Comparison of ENCODE assay signal across 13 cellular contexts in the genomic region with DNA sequence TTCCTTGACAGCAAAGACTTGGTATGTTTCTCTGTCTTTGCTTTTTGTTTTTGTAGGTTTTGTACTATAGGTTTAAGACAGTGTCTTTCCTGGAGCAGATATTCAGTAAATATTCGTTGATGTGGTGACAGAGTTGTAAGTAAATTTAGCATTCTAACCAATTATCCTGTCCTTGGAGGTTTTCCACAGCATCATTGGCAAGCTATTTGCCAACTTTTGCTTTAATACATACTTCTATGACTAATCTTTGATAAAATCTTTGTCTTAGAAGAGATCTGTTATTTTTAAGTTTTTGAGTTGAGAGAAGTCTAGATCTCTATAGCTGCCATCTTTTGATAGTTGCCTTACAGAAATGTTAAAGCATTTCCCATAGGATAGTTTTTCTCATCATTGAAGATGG. TPM values are rescaled to one million over a fixed set of nuclear protein-coding genes. Genes with fewer than 3 reads are reported as not detected.
DNase-seq lines count a peak whose midpoint lies in the region; ATAC-seq and TF ChIP-seq lines count a peak whose summit lies in the region.
"Had no signal": no experiment of that assay in that cellular context is flagged by ENCODE, and none has a peak within 500 bp of the region (broad histone marks: within the 10 kb centered on the region; RNA-seq: fewer than 3 reads in every experiment).

No MANE protein-coding gene starts in this region.

- H3K9ac ChIP-seq in mammary epithelial cell (ENCODE audit: insufficient read depth, low read length) (no peak overlapping the region), neural cell (ENCODE audit: low read length) (no peak overlapping the region)

- no peaks in the 10 kb centered on the region for H3K9me3 ChIP-seq in mammary epithelial cell (replicated peaks; ENCODE audit: insufficient read depth, low read length)
- no peaks in the 10 kb centered on the region for H3K9me3 ChIP-seq in neural cell (ENCODE audit: low read length)

- H3K9me3 Mint-ChIP-seq in IgD-negative memory B cell: no peaks in the 10 kb centered on the region
- H3K9me3 Mint-ChIP-seq: activated T-cell treated with anti-CD3 and anti-CD28 coated beads, Interleukin-2, amount 50 U/mL, for 4 hours had no signal

- peak overlapping the region; percentile 86 for H3K4me2 ChIP-seq in mammary epithelial cell (ENCODE audit: insufficient read depth, low read depth, low read length)
- H3K4me2 ChIP-seq in neural cell (ENCODE audit: low read length): no peak overlapping the region

- H2AFZ ChIP-seq in mammary epithelial cell (ENCODE audit: low read depth, low read length): no peak overlapping the region
- no peak overlapping the region for H2AFZ ChIP-seq in neural cell (ENCODE audit: low read depth, low read length)

- dilution Hi-C loops in mammary epithelial cell (cut with HindIII; ENCODE audit: low sequenced_read_pairs): no loop called here

- H3F3A ChIP-seq in neural cell (ENCODE audit: insufficient read depth, low read length, poor library complexity, severe bottlenecking): peaks cover 3% of the 10 kb centered on the region

- no peaks in the 10 kb centered on the region for H3K9me2 ChIP-seq in neural cell (ENCODE audit: insufficient read depth, low read length)

- no peak for ATAC-seq in HG03280 (IDR thresholded peaks at IDR 0.05; ENCODE audit: unreplicated experiment)
- ATAC-seq: activated T-cell treated with anti-CD3 and anti-CD28 coated beads, Interleukin-2, amount 50 U/mL, for 4 hours had no signal

- CTCF ChIA-PET in mammary epithelial cell (lab: Charles Lee; ENCODE audit: low non-redundant PET): no interaction called here

- H3K27me3 Mint-ChIP-seq in IgD-negative memory B cell: no peaks in the 10 kb centered on the region

- no peaks in the 10 kb centered on the region for H3K36me3 Mint-ChIP-seq in IgD-negative memory B cell

- peak; percentile 31 for DNase-seq in AG10803 (ENCODE audit: low read depth)
- DNase-seq in mammary epithelial cell: no peak
- no peak for DNase-seq in NCI-H2081 treated with DMSO at 0.1 percent for 48 hours (lab: John Stamatoyannopoulos, UW)
- DNase-seq in epidermal melanocyte (ENCODE audit: insufficient read length, low spot score): no peak
- no peak for DNase-seq in AML-193 (lab: John Stamatoyannopoulos, UW)
- DNase-seq: activated T-cell treated with anti-CD3 and anti-CD28 coated beads, Interleukin-2, amount 50 U/mL, for 4 hours; COR-L47; head of caudate nucleus; midbrain; stimulated activated CD8-positive, alpha-beta memory T cell treated with anti-CD3 and anti-CD28 coated beads, Interleukin-4, amount 100 ng/mL, for 48 hours had no signal

- no peak for TF ChIP-seq RAD21 in neural cell (conservative IDR thresholded peaks at IDR 0.05)

- no TSS peak for BruUV-seq in mammary epithelial cell (replicated peaks; lab: Mats Ljungman, UMichigan)

- no peaks in the 10 kb centered on the region for H3K27me3 ChIP-seq in mammary epithelial cell (ENCODE audit: insufficient read depth, low read length)
- no peaks in the 10 kb centered on the region for H3K27me3 ChIP-seq in neural cell (ENCODE audit: insufficient read depth, low read depth, low read length)

- intact Hi-C loops in mammary epithelial cell (cut with micrococcal nuclease): no loop called here

- peaks cover 23 to 50% (median 28%) of the 10 kb centered on the region in 3 donors for H3K4me1 Mint-ChIP-seq in IgD-negative memory B cell

- peak overlapping the region in 3 of 4 donors; percentile 24 to 80 (median 73) for H3K4me3 Mint-ChIP-seq in IgD-negative memory B cell

- H3K4me3 ChIP-seq in AG10803 (ENCODE audit: low read length) (no peak overlapping the region), mammary epithelial cell (replicated peaks in 1 of 3; ENCODE audit: insufficient read depth in 1 of 3, low read depth in 2 of 3, low read length in 3 of 3) (peak overlapping the region in 1 of 3 experiments; percentile 12), neural cell (ENCODE audit: low read length) (peak overlapping the region; percentile 85)

- 44% methylated on average over 1 of the region's 1 CpG for WGBS in mammary epithelial cell (ENCODE audit: low coverage, missing lambda C conversion rate)

- H4K20me1 ChIP-seq in mammary epithelial cell (ENCODE audit: insufficient read depth, low read length) (no peaks in the 10 kb centered on the region), neural cell (ENCODE audit: insufficient read depth) (no peaks in the 10 kb centered on the region)

- H3K27ac ChIP-seq in mammary epithelial cell (ENCODE audit: insufficient read depth, low read depth, low read length): peak overlapping the region; percentile 9
- H3K27ac ChIP-seq in neural cell (ENCODE audit: low read length): no peak overlapping the region

- H3K36me3 ChIP-seq in mammary epithelial cell (ENCODE audit: insufficient read depth, low read length) (no peaks in the 10 kb centered on the region), neural cell (ENCODE audit: insufficient read depth, low read length) (no peaks in the 10 kb centered on the region)

- in situ Hi-C loops in mammary epithelial cell (cut with MboI; ENCODE audit: low sequenced_read_pairs in 2 of 2): no loop called here

- H3K79me2 ChIP-seq in mammary epithelial cell (ENCODE audit: insufficient read depth, low read length) (peaks cover 88% of the 10 kb centered on the region), neural cell (replicated peaks; ENCODE audit: insufficient read depth, low read length) (peaks cover 84% of the 10 kb centered on the region)

- no peak for TF ChIP-seq EP300 in neural cell (conservative IDR thresholded peaks at IDR 0.05; ENCODE audit: poor library complexity, severe bottlenecking)

- H3K4me1 ChIP-seq in mammary epithelial cell (ENCODE audit: insufficient read depth, low read length): peaks cover 34% of the 10 kb centered on the region

- peak overlapping the region; percentile 2 to 59 (median 32) for H3K27ac Mint-ChIP-seq in IgD-negative memory B cell

- TF ChIP-seq CTCF in AG10803 (conservative IDR thresholded peaks at IDR 0.05; ENCODE audit: low read length) (no peak), mammary epithelial cell (conservative IDR thresholded peaks at IDR 0.05 in 1 of 2, IDR thresholded peaks at IDR 0.05 in 1 of 2; ENCODE audit: extremely low read depth in 1 of 2, insufficient read depth in 1 of 2, low read depth in 1 of 2, low read length in 2 of 2) (no peak), neural cell (IDR thresholded peaks at IDR 0.05; ENCODE audit: poor library complexity, severe bottlenecking) (no peak)

TF ChIP-seq in neural cell, 6 proteins besides CTCF, POLR2A, EP300 and RAD21:
- TF ChIP-seq TAF1 (IDR thresholded peaks at IDR 0.05; ENCODE audit: low read depth) (no peak), SMC3 (conservative IDR thresholded peaks at IDR 0.05; ENCODE audit: poor library complexity) (no peak), MXI1 (conservative IDR thresholded peaks at IDR 0.05; ENCODE audit: poor library complexity, severe bottlenecking) (no peak), EZH2 (IDR thresholded peaks at IDR 0.05; ENCODE audit: borderline replicate concordance, insufficient read depth, low read length, poor library complexity, severe bottlenecking) (no peak), POLR2AphosphoS5 (IDR thresholded peaks at IDR 0.05) (no peak), REST (IDR thresholded peaks at IDR 0.05; ENCODE audit: borderline replicate concordance) (no peak)

RNA-seq across cellular contexts. Expression of gene USP47, which starts 3.8 kb away (rescaled TPM):
- polyA plus RNA-seq in IgD-negative memory B cell (34.5 TPM), mammary epithelial cell (11.1 TPM), neural cell (89.6 and 92.6 TPM in 2 replicates)
- 10 to 100 TPM; 36.4 to 54.8 TPM for total RNA-seq in mammary epithelial cell
- polyA minus RNA-seq in mammary epithelial cell (26.1 TPM), neural cell (213 and 248 TPM in 2 replicates)
